ENCODE assay signal across 9 cellular contexts in the genomic region with DNA sequence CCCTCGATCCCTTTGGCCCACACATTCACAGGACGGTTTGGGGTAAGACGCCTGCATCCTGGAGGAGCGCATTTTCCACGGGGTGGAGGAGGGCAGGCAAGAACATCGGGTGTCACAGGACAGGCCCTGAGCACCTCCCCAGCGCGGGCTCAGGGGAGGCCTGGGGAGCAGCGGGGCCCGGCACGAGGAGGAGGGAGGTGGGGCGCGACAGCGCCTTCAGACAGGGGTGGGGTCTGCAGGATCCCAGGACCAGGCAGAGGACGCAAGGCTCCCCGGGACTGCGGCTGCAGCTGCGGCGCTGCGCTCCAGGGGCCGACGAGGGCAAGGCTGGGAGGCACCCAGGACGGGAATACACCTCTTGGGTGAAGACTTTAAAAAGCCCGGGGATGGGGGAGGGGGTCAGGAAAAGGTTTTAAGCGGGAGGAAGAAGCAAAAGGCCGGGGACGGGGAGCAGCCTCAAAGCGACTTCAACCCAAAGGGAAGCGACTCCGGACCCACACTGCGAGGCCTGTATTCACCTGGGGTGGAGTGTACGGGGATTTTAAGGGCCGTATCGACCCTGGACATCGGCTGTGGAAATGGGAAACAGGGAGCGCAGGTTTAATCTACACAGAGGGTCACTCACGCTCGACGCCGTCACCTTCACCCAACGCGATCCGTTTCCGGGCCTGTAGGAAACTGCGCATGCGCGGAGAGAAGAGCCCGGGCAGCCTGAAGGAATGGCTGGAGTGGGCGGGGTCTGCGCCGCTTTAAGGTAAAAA. TPM values are rescaled to one million over a fixed set of nuclear protein-coding genes. Genes with fewer than 3 reads are reported as not detected.
DNase-seq lines count a peak whose midpoint lies in the region; ATAC-seq and TF ChIP-seq lines count a peak whose summit lies in the region.
"Had no signal": no experiment of that assay in that cellular context is flagged by ENCODE, and none has a peak within 500 bp of the region (broad histone marks: within the 10 kb centered on the region; RNA-seq: fewer than 3 reads in every experiment).

Gene ZNF415 (minus strand): TSS at position 680 of the 761 bp plus-strand sequence. CDS start 10,234 bp downstream, outside the sequence.

- H3K27me3 ChIP-seq in DND-41 (ENCODE audit: insufficient read depth, low read length, poor library complexity) (no peaks in the 10 kb centered on the region), gastroesophageal sphincter (no peaks in the 10 kb centered on the region)

- peak within 1 kb of the TSS; percentile 74 for H3K9ac ChIP-seq in DND-41 (ENCODE audit: low read depth, low read length)
- H3K9ac ChIP-seq: KMS-11 had no signal

- H4K20me1 ChIP-seq in DND-41 (ENCODE audit: insufficient read depth, low read length): peaks cover 8% of the 10 kb centered on the region; the same call in 1 of the 2 replicates

- ATAC-seq in DND-41 (ENCODE audit: insufficient read depth, low read depth) (peak; percentile 86), gastroesophageal sphincter (peak; percentile 81)
- peak; percentile 59 to 83 for ATAC-seq in natural killer cell treated with Interleukin-12 subunit alpha and Interleukin-12 subunit beta and Interleukin-15 and Interleukin-18, amount 100 ng/mL, for 72 hours

- peaks cover 9% of the 10 kb centered on the region for H3K4me1 Mint-ChIP-seq in activated naive CD4-positive, alpha-beta T cell treated with anti-CD3 and anti-CD28 coated beads for 36 hours (ENCODE audit: low read depth)
- peaks cover 6 to 12% of the 10 kb centered on the region in 2 donors for H3K4me1 Mint-ChIP-seq in natural killer cell treated with Interleukin-12 subunit alpha and Interleukin-12 subunit beta and Interleukin-15 and Interleukin-18, amount 100 ng/mL, for 72 hours (ENCODE audit: low read depth in 2 of 2)
- peaks cover 6% of the 10 kb centered on the region for H3K4me1 Mint-ChIP-seq in stimulated activated naive CD8-positive, alpha-beta T cell treated with anti-CD3 and anti-CD28 coated beads, Interleukin-15, Interleukin-2, amounts not matched to agents 100 ng/mL and 50 ng/mL, for 24 hours (ENCODE audit: low read depth)

- H3K4me3 ChIP-seq in DND-41 (ENCODE audit: low read depth in 1 of 2, low read length in 2 of 2) (peak within 1 kb of the TSS; percentile 48 to 74), gastroesophageal sphincter (peak within 1 kb of the TSS; percentile 57 to 87)

- H3K4me2 ChIP-seq in DND-41 (ENCODE audit: insufficient read depth, low read length): peak within 1 kb of the TSS; percentile 93
- H3K4me2 ChIP-seq: KMS-11 had no signal

- H3K27ac ChIP-seq in DND-41 (ENCODE audit: low read length): peak within 1 kb of the TSS; percentile 80
- H3K27ac ChIP-seq in gastroesophageal sphincter: peak within 1 kb of the TSS; percentile 59 to 85 (median 76)
- H3K27ac ChIP-seq: KMS-11 had no signal

- peaks cover 7% of the 10 kb centered on the region; the same call in 1 of the 2 replicates for H3K36me3 ChIP-seq in DND-41 (ENCODE audit: insufficient read depth, low read length)
- H3K36me3 ChIP-seq in gastroesophageal sphincter: no peaks in the 10 kb centered on the region

- H2AFZ ChIP-seq in DND-41 (ENCODE audit: low read depth, low read length): peak within 1 kb of the TSS; percentile 97

- H3K27ac Mint-ChIP-seq in activated naive CD4-positive, alpha-beta T cell treated with anti-CD3 and anti-CD28 coated beads for 36 hours: no peak within 1 kb of the TSS
- H3K27ac Mint-ChIP-seq in natural killer cell treated with Interleukin-12 subunit alpha and Interleukin-12 subunit beta and Interleukin-15 and Interleukin-18, amount 100 ng/mL, for 72 hours: peak within 1 kb of the TSS in 1 of 2 donors; percentile 17
- H3K27ac Mint-ChIP-seq in stimulated activated naive CD8-positive, alpha-beta T cell treated with anti-CD3 and anti-CD28 coated beads, Interleukin-15, Interleukin-2, amounts not matched to agents 100 ng/mL and 50 ng/mL, for 24 hours: no peak within 1 kb of the TSS

- WGBS in gastroesophageal sphincter (ENCODE audit: low coverage in 1 of 2), 2 donors: 0 to 1% methylated on average over 12 to 25 of the region's 51 CpGs

- no peak for TF ChIP-seq CTCF in DND-41 (IDR thresholded peaks at IDR 0.05; ENCODE audit: borderline replicate concordance, extremely low read depth, low read length, poor library complexity, severe bottlenecking)
- TF ChIP-seq CTCF in gastroesophageal sphincter (IDR thresholded peaks at IDR 0.05): no peak

- CTCF ChIA-PET in activated naive CD4-positive, alpha-beta T cell treated with anti-CD3 and anti-CD28 coated beads for 36 hours (lab: Charles Lee): no interaction called here

- intact Hi-C loops in activated naive CD4-positive, alpha-beta T cell treated with anti-CD3 and anti-CD28 coated beads for 36 hours (cut with micrococcal nuclease): no loop called here

- TF ChIP-seq POLR2A in gastroesophageal sphincter (IDR thresholded peaks at IDR 0.05): peak in 1 of 2 donors; percentile 16

- H3K9me3 Mint-ChIP-seq in activated naive CD4-positive, alpha-beta T cell treated with anti-CD3 and anti-CD28 coated beads for 36 hours: peaks cover 48% of the 10 kb centered on the region
- peaks cover 20% of the 10 kb centered on the region for H3K9me3 Mint-ChIP-seq in natural killer cell treated with Interleukin-12 subunit alpha and Interleukin-12 subunit beta and Interleukin-15 and Interleukin-18, amount 100 ng/mL, for 72 hours
- H3K9me3 Mint-ChIP-seq in stimulated activated naive CD8-positive, alpha-beta T cell treated with anti-CD3 and anti-CD28 coated beads, Interleukin-15, Interleukin-2, amounts not matched to agents 100 ng/mL and 50 ng/mL, for 24 hours: peaks cover 43% of the 10 kb centered on the region

- DNase-seq in DND-41: peak; percentile 85
- peak; percentile 67 for DNase-seq in NCI-H526 treated with DMSO at 0.1 percent for 48 hours (lab: John Stamatoyannopoulos, UW)
- DNase-seq in activated naive CD4-positive, alpha-beta T cell treated with anti-CD3 and anti-CD28 coated beads for 36 hours: peak; percentile 63
- DNase-seq in natural killer cell treated with Interleukin-12 subunit alpha and Interleukin-12 subunit beta and Interleukin-15 and Interleukin-18, amount 100 ng/mL, for 72 hours (ENCODE audit: low spot score): peak; percentile 83
- no peak for DNase-seq in SKM-1 (lab: John Stamatoyannopoulos, UW; ENCODE audit: unreplicated experiment)
- no peak for DNase-seq in Kasumi-1 (lab: John Stamatoyannopoulos, UW)

- H3K4me1 ChIP-seq in DND-41 (ENCODE audit: insufficient read depth, low read length): peaks cover 30% of the 10 kb centered on the region
- H3K4me1 ChIP-seq in gastroesophageal sphincter: peaks cover 0 to 19% (median 0%) of the 10 kb centered on the region in 3 donors

- no peak for TF ChIP-seq EP300 in gastroesophageal sphincter (IDR thresholded peaks at IDR 0.05)

- peak within 1 kb of the TSS; percentile 62 for H3K4me3 Mint-ChIP-seq in activated naive CD4-positive, alpha-beta T cell treated with anti-CD3 and anti-CD28 coated beads for 36 hours
- H3K4me3 Mint-ChIP-seq in natural killer cell treated with Interleukin-12 subunit alpha and Interleukin-12 subunit beta and Interleukin-15 and Interleukin-18, amount 100 ng/mL, for 72 hours: peak within 1 kb of the TSS; percentile 53
- H3K4me3 Mint-ChIP-seq in stimulated activated naive CD8-positive, alpha-beta T cell treated with anti-CD3 and anti-CD28 coated beads, Interleukin-15, Interleukin-2, amounts not matched to agents 100 ng/mL and 50 ng/mL, for 24 hours: peak within 1 kb of the TSS; percentile 59

- peaks cover 30% of the 10 kb centered on the region for H3K79me2 ChIP-seq in DND-41 (ENCODE audit: insufficient read depth, low read length)

- H3K9me3 ChIP-seq in DND-41 (ENCODE audit: insufficient read depth, low read length, severe bottlenecking) (no peaks in the 10 kb centered on the region), gastroesophageal sphincter (peaks cover 0 to 5% (median 0%) of the 10 kb centered on the region in 3 donors)

- peaks cover 13% of the 10 kb centered on the region for H3K27me3 Mint-ChIP-seq in activated naive CD4-positive, alpha-beta T cell treated with anti-CD3 and anti-CD28 coated beads for 36 hours (ENCODE audit: low read depth)
- H3K27me3 Mint-ChIP-seq in natural killer cell treated with Interleukin-12 subunit alpha and Interleukin-12 subunit beta and Interleukin-15 and Interleukin-18, amount 100 ng/mL, for 72 hours: peaks cover 9 to 13% of the 10 kb centered on the region in 2 donors
- H3K27me3 Mint-ChIP-seq in stimulated activated naive CD8-positive, alpha-beta T cell treated with anti-CD3 and anti-CD28 coated beads, Interleukin-15, Interleukin-2, amounts not matched to agents 100 ng/mL and 50 ng/mL, for 24 hours: peaks cover 13% of the 10 kb centered on the region

- H3K36me3 Mint-ChIP-seq in activated naive CD4-positive, alpha-beta T cell treated with anti-CD3 and anti-CD28 coated beads for 36 hours (ENCODE audit: low read depth): peaks cover 36% of the 10 kb centered on the region
- peaks cover 30% of the 10 kb centered on the region for H3K36me3 Mint-ChIP-seq in natural killer cell treated with Interleukin-12 subunit alpha and Interleukin-12 subunit beta and Interleukin-15 and Interleukin-18, amount 100 ng/mL, for 72 hours
- peaks cover 27% of the 10 kb centered on the region for H3K36me3 Mint-ChIP-seq in stimulated activated naive CD8-positive, alpha-beta T cell treated with anti-CD3 and anti-CD28 coated beads, Interleukin-15, Interleukin-2, amounts not matched to agents 100 ng/mL and 50 ng/mL, for 24 hours (ENCODE audit: low read depth)

RNA-seq across cellular contexts. Expression of gene ZNF415, which starts in this region (rescaled TPM):
- total RNA-seq in activated naive CD4-positive, alpha-beta T cell treated with anti-CD3 and anti-CD28 coated beads for 36 hours: 1 to 10 TPM in 1 of 2 experiments, under 1 TPM in 1; 0.74 to 1.0 TPM
- total RNA-seq in gastroesophageal sphincter: 10 to 100 TPM in 3 of 4 donors, 1 to 10 TPM in 1; 8.6 to 35.0 (median 14.1) TPM
- 1 to 10 TPM; 1.1 to 3.2 TPM for total RNA-seq in natural killer cell treated with Interleukin-12 subunit alpha and Interleukin-12 subunit beta and Interleukin-15 and Interleukin-18, amount 100 ng/mL, for 72 hours

Comparison
In these comparisons a context has a peak if more than half of its experiments do, and no peak if none do; other contexts are left out.
1. DNase-seq: peak in DND-41 (single experiment), NCI-H526 treated with DMSO at 0.1 percent for 48 hours (single experiment), activated naive CD4-positive, alpha-beta T cell treated with anti-CD3 and anti-CD28 coated beads for 36 hours (single experiment) and natural killer cell treated with Interleukin-12 subunit alpha and Interleukin-12 subunit beta and Interleukin-15 and Interleukin-18, amount 100 ng/mL, for 72 hours (single experiment); none in SKM-1 (single experiment) and Kasumi-1 (0 of 2).
2. Peak in every context shown above with its lines, with median percentiles within 50 percentile points of each other: ATAC-seq and H3K4me3 Mint-ChIP-seq.